Comparison of ENCODE assay signal across 10 cellular contexts in the genomic region with DNA sequence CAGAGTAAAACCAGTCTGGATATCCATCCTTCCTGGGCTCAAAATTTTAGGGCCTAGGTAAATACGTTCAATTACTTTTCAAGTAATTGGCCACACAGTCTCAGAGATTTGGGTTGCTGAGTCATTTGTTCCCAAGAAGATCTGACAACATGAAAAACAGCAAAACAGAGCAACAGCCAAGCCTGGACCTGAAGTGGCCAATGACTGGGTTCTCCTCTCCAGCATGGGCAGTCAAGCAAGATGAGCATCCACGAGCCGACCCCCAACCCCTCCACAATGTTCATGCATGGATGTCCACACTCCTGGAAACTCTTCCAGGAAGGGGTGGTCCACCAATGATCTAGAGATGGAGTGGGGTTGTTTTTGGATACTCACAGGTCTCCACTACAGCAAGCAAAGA.
DNase-seq lines count a peak whose midpoint lies in the region; ATAC-seq and TF ChIP-seq lines count a peak whose summit lies in the region.
"Had no signal": no experiment of that assay in that cellular context is flagged by ENCODE, and none has a peak within 500 bp of the region (broad histone marks: within the 10 kb centered on the region; RNA-seq: fewer than 3 reads in every experiment).

No MANE protein-coding gene starts in this region.

- H3K36me3 ChIP-seq in KMS-11 (ENCODE audit: insufficient read depth) = no peaks in the 10 kb centered on the region

- H3K9ac ChIP-seq in KMS-11 = peak overlapping the region; percentile 81; the same call in 1 of the 2 replicates
- H3K9ac ChIP-seq: SK-N-SH had no signal

- TF ChIP-seq CTCF in KMS-11 (conservative IDR thresholded peaks at IDR 0.05; ENCODE audit: low read depth, low read length) = no peak

- H3K27me3 Mint-ChIP-seq in activated naive CD8-positive, alpha-beta T cell treated with anti-CD3 and anti-CD28 coated beads for 36 hours = no peaks in the 10 kb centered on the region
- H3K27me3 Mint-ChIP-seq in stimulated activated naive B cell treated with anti-CD40 and anti-IgM and Interleukin-4, amounts not matched to agents 10 μg/mL and 1 μg/mL and 100 μg/mL, for 72 hours = no peaks in the 10 kb centered on the region

- H3K27ac Mint-ChIP-seq in activated naive CD8-positive, alpha-beta T cell treated with anti-CD3 and anti-CD28 coated beads for 36 hours = peak overlapping the region; percentile 91
- peak overlapping the region; percentile 95 for H3K27ac Mint-ChIP-seq in stimulated activated naive B cell treated with anti-CD40 and anti-IgM and Interleukin-4, amounts not matched to agents 10 μg/mL and 1 μg/mL and 100 μg/mL, for 72 hours

- peak overlapping the region; percentile 98 for H3K4me2 ChIP-seq in KMS-11
- H3K4me2 ChIP-seq: SK-N-SH had no signal

- peaks cover 76% of the 10 kb centered on the region for H3K79me2 ChIP-seq in KMS-11 (ENCODE audit: insufficient read depth, low read depth)

- H3K4me1 Mint-ChIP-seq in activated naive CD8-positive, alpha-beta T cell treated with anti-CD3 and anti-CD28 coated beads for 36 hours = peaks cover 82% of the 10 kb centered on the region
- peaks cover 60 to 98% of the 10 kb centered on the region in 2 donors for H3K4me1 Mint-ChIP-seq in stimulated activated naive B cell treated with anti-CD40 and anti-IgM and Interleukin-4, amounts not matched to agents 10 μg/mL and 1 μg/mL and 100 μg/mL, for 72 hours

- H3K4me1 ChIP-seq in KMS-11 (ENCODE audit: low read depth, poor library complexity, severe bottlenecking) (peaks cover 68% of the 10 kb centered on the region), right cardiac atrium (ENCODE audit: control insufficient read depth, insufficient read depth, low read length) (peaks cover 28% of the 10 kb centered on the region)

- peak overlapping the region; percentile 77 for H3K4me3 Mint-ChIP-seq in activated naive CD8-positive, alpha-beta T cell treated with anti-CD3 and anti-CD28 coated beads for 36 hours
- H3K4me3 Mint-ChIP-seq in stimulated activated naive B cell treated with anti-CD40 and anti-IgM and Interleukin-4, amounts not matched to agents 10 μg/mL and 1 μg/mL and 100 μg/mL, for 72 hours = peak overlapping the region; percentile 94

- no peaks in the 10 kb centered on the region for H3K27me3 ChIP-seq in KMS-11 (ENCODE audit: insufficient read depth, low read depth)
- H3K27me3 ChIP-seq in right cardiac atrium (ENCODE audit: control insufficient read depth, insufficient read depth) = no peaks in the 10 kb centered on the region

- H3K4me3 ChIP-seq in KMS-11 (IDR thresholded peaks at IDR 0.05; ENCODE audit: insufficient read depth, low read depth, low read length) = no peak overlapping the region
- no peak overlapping the region for H3K4me3 ChIP-seq in right cardiac atrium (ENCODE audit: low read length)

- 79% methylated on average over 3 of the region's 3 CpGs for WGBS in right cardiac atrium

- no peak for ATAC-seq in right cardiac atrium
- no peak for ATAC-seq in stimulated activated naive B cell treated with anti-CD40 and anti-IgM and Interleukin-4, amounts not matched to agents 10 μg/mL and 1 μg/mL and 100 μg/mL, for 72 hours (replicated peaks)
- ATAC-seq in sciatic nerve = no peak
- ATAC-seq in HG02642 (IDR thresholded peaks at IDR 0.05; ENCODE audit: poor library complexity, unreplicated experiment) = no peak

- H3K27ac ChIP-seq in KMS-11 (peak overlapping the region; percentile 92), right cardiac atrium (ENCODE audit: low read length) (peak overlapping the region; percentile 100)

- intact Hi-C loops in right cardiac atrium (cut with DNase I) (loop anchor here in 3 of 4 donors (5.0 to 10.0 kb wide), 3 partner anchors 43 to 140 kb away; no protein-coding TSS in a partner anchor), sciatic nerve (cut with DNase I) (no loop called here)

- H4K20me1 ChIP-seq in KMS-11 (ENCODE audit: insufficient read depth) = no peaks in the 10 kb centered on the region

- DNase-seq in activated naive CD8-positive, alpha-beta T cell treated with anti-CD3 and anti-CD28 coated beads for 36 hours = no peak
- DNase-seq in right cardiac atrium = peak in 1 of 3 donors; percentile 76
- DNase-seq in stimulated activated naive B cell treated with anti-CD40 and anti-IgM and Interleukin-4, amounts not matched to agents 10 μg/mL and 1 μg/mL and 100 μg/mL, for 72 hours = no peak
- DNase-seq in activated gamma-delta T cell treated with Interleukin-2 at 50 U/mL for 16 hours = no peak
- DNase-seq in CD1c-positive myeloid dendritic cell (ENCODE audit: extremely low spot score) = no peak
- no peak for DNase-seq in sciatic nerve (ENCODE audit: low spot score)
- DNase-seq: small intestine had no signal

- H3K9me3 Mint-ChIP-seq in activated naive CD8-positive, alpha-beta T cell treated with anti-CD3 and anti-CD28 coated beads for 36 hours = no peaks in the 10 kb centered on the region
- H3K9me3 Mint-ChIP-seq in stimulated activated naive B cell treated with anti-CD40 and anti-IgM and Interleukin-4, amounts not matched to agents 10 μg/mL and 1 μg/mL and 100 μg/mL, for 72 hours = no peaks in the 10 kb centered on the region

- H2AFZ ChIP-seq in KMS-11 (ENCODE audit: low read depth) = no peak overlapping the region

- no peaks in the 10 kb centered on the region for H3K9me3 ChIP-seq in right cardiac atrium (ENCODE audit: control insufficient read depth, low read length)
- H3K9me3 ChIP-seq: SK-N-SH had no signal

- H3K36me3 Mint-ChIP-seq in activated naive CD8-positive, alpha-beta T cell treated with anti-CD3 and anti-CD28 coated beads for 36 hours = peaks cover 26% of the 10 kb centered on the region
- H3K36me3 Mint-ChIP-seq in stimulated activated naive B cell treated with anti-CD40 and anti-IgM and Interleukin-4, amounts not matched to agents 10 μg/mL and 1 μg/mL and 100 μg/mL, for 72 hours = peaks cover 19 to 38% of the 10 kb centered on the region in 2 donors
